10 cellular contexts compared by ENCODE assay signal in genomic region chr2:100394111-100394641, GRCh38. TPM values are rescaled to one million over a fixed set of nuclear protein-coding genes. Genes with fewer than 3 reads are reported as not detected.
A peak's percentile ranks its signal among the peaks of the same experiment; 100 is the strongest.
DNase-seq lines count a peak whose midpoint lies in the region; ATAC-seq and TF ChIP-seq lines count a peak whose summit lies in the region.
"Had no signal": no experiment of that assay in that cellular context is flagged by ENCODE, and none has a peak within 500 bp of the region (broad histone marks: within the 10 kb centered on the region; RNA-seq: fewer than 3 reads in every experiment).

No MANE protein-coding gene starts in this region.

- H3K9me3 ChIP-seq in osteoblast (ENCODE audit: low read depth, low read length): no peaks in the 10 kb centered on the region
- H3K9me3 ChIP-seq: pancreas had no signal

- H3K4me1 ChIP-seq in osteoblast (ENCODE audit: insufficient read depth, low read length): no peaks in the 10 kb centered on the region
- H3K4me1 ChIP-seq: pancreas had no signal

- no peak overlapping the region for H2AFZ ChIP-seq in osteoblast (ENCODE audit: low read length)

- no peak overlapping the region for H3K27ac ChIP-seq in osteoblast (ENCODE audit: low read depth, low read length)
- H3K27ac ChIP-seq: pancreas had no signal

- peak; percentile 63 for ATAC-seq in GM18868 (IDR thresholded peaks at IDR 0.05; ENCODE audit: unreplicated experiment)
- peak; percentile 62 for ATAC-seq in GM21576 (IDR thresholded peaks at IDR 0.05; ENCODE audit: unreplicated experiment)
- peak; percentile 60 for ATAC-seq in HG03439 (IDR thresholded peaks at IDR 0.05; ENCODE audit: unreplicated experiment)
- ATAC-seq: pancreas had no signal

- H3K4me2 ChIP-seq in osteoblast (ENCODE audit: insufficient read depth, low read length): no peak overlapping the region

- H3K27me3 ChIP-seq in osteoblast (ENCODE audit: insufficient read depth, low read length): no peaks in the 10 kb centered on the region
- H3K27me3 ChIP-seq: pancreas had no signal

- H4K20me1 ChIP-seq in osteoblast (ENCODE audit: insufficient read depth, low read length): no peaks in the 10 kb centered on the region

- no peaks in the 10 kb centered on the region for H3K36me3 ChIP-seq in osteoblast (ENCODE audit: insufficient read depth, low read length)
- H3K36me3 ChIP-seq: pancreas had no signal

- no peak overlapping the region for H3K4me3 ChIP-seq in osteoblast (ENCODE audit: insufficient read depth, low read length)
- H3K4me3 ChIP-seq: pancreas had no signal

- DNase-seq in osteoblast (ENCODE audit: insufficient read length, low spot score, missing footprints) (peak; percentile 73), NCI-H1436 (lab: John Stamatoyannopoulos, UW) (no peak), NCI-H1436 treated with DMSO at 0.1 percent for 48 hours (lab: John Stamatoyannopoulos, UW) (no peak)
- DNase-seq in effector CD4-positive, alpha-beta T cell: no peak
- DNase-seq: activated effector memory CD4-positive, alpha-beta T cell treated with anti-CD3 and anti-CD28 coated beads, Interleukin-2, amount 50 U/mL, for 16 hours; pancreas; T-helper 2 cell had no signal

- H3K79me2 ChIP-seq in osteoblast (ENCODE audit: insufficient read depth, low read length): no peaks in the 10 kb centered on the region

- no peak for TF ChIP-seq CTCF in osteoblast (IDR thresholded peaks at IDR 0.05; ENCODE audit: extremely low read depth, low read depth, low read length)

RNA-seq across cellular contexts. Expression of gene CHST10, which starts 23.3 kb away (rescaled TPM):
- total RNA-seq in osteoblast: 7.2 and 11.8 TPM in 2 replicates
